ENCODE assay signal across 7 cellular contexts in genomic region chr11:118820412-118821357, GRCh38. TPM values are rescaled to one million over a fixed set of nuclear protein-coding genes. Genes with fewer than 3 reads are reported as not detected.
DNase-seq lines count a peak whose midpoint lies in the region; ATAC-seq and TF ChIP-seq lines count a peak whose summit lies in the region.

No MANE protein-coding gene starts in this region.

- H4K20me1 ChIP-seq in smooth muscle cell (ENCODE audit: low read depth), result no peaks in the 10 kb centered on the region

- WGBS in body of pancreas, 2 donors, result 41 to 47% methylated on average over 8 to 14 of the region's 14 CpGs
- WGBS in smooth muscle cell (ENCODE audit: low lambda C conversion rate), result 85% methylated on average over 14 of the region's 14 CpGs

- peak; percentile 99 for DNase-seq in MG63
- peak; percentile 86 to 97 (median 90) for DNase-seq in body of pancreas
- peak; percentile 74 for DNase-seq in medulla oblongata (ENCODE audit: extremely low spot score)
- no peak for DNase-seq in type B pancreatic cell (ENCODE audit: extremely low spot score, unreplicated experiment)
- DNase-seq in smooth muscle cell (lab: John Stamatoyannopoulos, UW; ENCODE audit: unreplicated experiment), result no peak

- H3K79me2 ChIP-seq in smooth muscle cell (ENCODE audit: low read depth), result no peaks in the 10 kb centered on the region

- H3K4me3 ChIP-seq in MG63 (no peak overlapping the region), body of pancreas (no peak overlapping the region), smooth muscle cell (no peak overlapping the region)

- H3K4me2 ChIP-seq in smooth muscle cell, result no peak overlapping the region

- no peaks in the 10 kb centered on the region for H3K27me3 Mint-ChIP-seq in type B pancreatic cell

- no peak overlapping the region for H3K9ac ChIP-seq in smooth muscle cell (ENCODE audit: low read depth)

- TF ChIP-seq CTCF in body of pancreas (IDR thresholded peaks at IDR 0.05) (no peak), type B pancreatic cell (conservative IDR thresholded peaks at IDR 0.05) (no peak), smooth muscle cell (IDR thresholded peaks at IDR 0.05; ENCODE audit: borderline replicate concordance, insufficient read depth, poor library complexity, severe bottlenecking) (no peak)

- H3K36me3 Mint-ChIP-seq in type B pancreatic cell, result no peaks in the 10 kb centered on the region

- no peak for TF ChIP-seq POLR2A in body of pancreas (IDR thresholded peaks at IDR 0.05)

- no peak overlapping the region for H3K27ac Mint-ChIP-seq in type B pancreatic cell

- H3K9me3 ChIP-seq in MG63 (no peaks in the 10 kb centered on the region), body of pancreas (no peaks in the 10 kb centered on the region), smooth muscle cell (replicated peaks; ENCODE audit: low read depth) (no peaks in the 10 kb centered on the region)

- no peaks in the 10 kb centered on the region for H3K9me3 Mint-ChIP-seq in type B pancreatic cell

- H3K4me1 ChIP-seq in body of pancreas (peaks cover 13% of the 10 kb centered on the region), smooth muscle cell (ENCODE audit: low read depth) (no peaks in the 10 kb centered on the region)

- H3K36me3 ChIP-seq in MG63 (no peaks in the 10 kb centered on the region), body of pancreas (replicated peaks in 1 of 2; ENCODE audit: insufficient read depth in 1 of 2, low read depth in 2 of 2) (no peaks in the 10 kb centered on the region), smooth muscle cell (ENCODE audit: low read depth) (no peaks in the 10 kb centered on the region)

- intact Hi-C loops in body of pancreas (cut with DNase I), result no loop called here

- H3K4me1 Mint-ChIP-seq in type B pancreatic cell (ENCODE audit: unreplicated experiment), result peaks cover 4% of the 10 kb centered on the region

- H3K4me3 Mint-ChIP-seq in type B pancreatic cell, result no peak overlapping the region

- H3K27me3 ChIP-seq in MG63, result no peaks in the 10 kb centered on the region
- no peaks in the 10 kb centered on the region for H3K27me3 ChIP-seq in body of pancreas
- no peaks in the 10 kb centered on the region for H3K27me3 ChIP-seq in smooth muscle cell (ENCODE audit: low read depth)

- no peak overlapping the region for H2AFZ ChIP-seq in smooth muscle cell (ENCODE audit: low read depth)

- H3F3A ChIP-seq in smooth muscle cell (ENCODE audit: low read depth), result no peaks in the 10 kb centered on the region

- peak overlapping the region; percentile 52 to 65 (median 61) for H3K27ac ChIP-seq in body of pancreas
- no peak overlapping the region for H3K27ac ChIP-seq in smooth muscle cell (ENCODE audit: low read depth)

- ATAC-seq in GM18519 (IDR thresholded peaks at IDR 0.05; ENCODE audit: low FRiP score, unreplicated experiment) (peak; percentile 79), GM21786 (IDR thresholded peaks at IDR 0.05; ENCODE audit: unreplicated experiment) (peak; percentile 91), body of pancreas (peak; percentile 98)

RNA-seq across cellular contexts. Expression of gene DDX6, which starts 29.7 kb away (rescaled TPM):
- total RNA-seq in MG63 (2014; rRNA removed; shearing (Covaris generic); ENCODE audit: low replicate concordance), result 51.6 and 77.3 TPM in 2 replicates
- total RNA-seq in body of pancreas, result 10 to 100 TPM; 63.3 to 69.8 TPM
- 146 and 183 TPM in 2 replicates for total RNA-seq in type B pancreatic cell (ENCODE audit: low replicate concordance)
- total RNA-seq in smooth muscle cell, result 187 and 190 TPM in 2 replicates
- polyA plus RNA-seq in smooth muscle cell, result 15.3 and 17.9 TPM in 2 replicates

Comparison
In these comparisons a context has a peak if more than half of its experiments do, and no peak if none do; other contexts are left out.
1. DNase-seq: peak in MG63 (single experiment), body of pancreas (4 of 4) and medulla oblongata (single experiment); none in type B pancreatic cell (single experiment) and smooth muscle cell (single experiment).
2. Peak in every context shown above with its lines, with median percentiles within 50 percentile points of each other: ATAC-seq.